32 cellular contexts compared by ENCODE assay signal in genomic region chr10:125548878-125549277, GRCh38.
"Had no signal": no experiment of that assay in that cellular context is flagged by ENCODE, and none has a peak within 500 bp of the region (broad histone marks: within the 10 kb centered on the region; RNA-seq: fewer than 3 reads in every experiment).

No MANE protein-coding gene starts in this region.

- H3K9me3 ChIP-seq: adrenal gland, colonic mucosa had no signal

- H3K9me3 Mint-ChIP-seq: activated B cell treated with CpG ODN at 0.5 μM for 24 hours; activated naive CD4-positive, alpha-beta T cell treated with anti-CD3 and anti-CD28 coated beads, Interleukin-2, amount 50 U/mL, for 24 hours; activated naive CD8-positive, alpha-beta T cell treated with anti-CD3 and anti-CD28 coated beads, Interleukin-2, amount 50 U/mL, for 24 hours; activated T-cell treated with anti-CD3 and anti-CD28 coated beads, Interleukin-2, amount 50 U/mL, for 4 hours; activated T-helper 17 cell treated with anti-CD3 and anti-CD28 coated beads, Interleukin-2, amount 50 U/mL, for 72 hours; effector memory CD8-positive, alpha-beta T cell; T-helper 2 cell treated with Interferon-gamma antibody and Interleukin-4, amounts not matched to agents 5 μg/mL and 100 μg/mL, for 36 hours had no signal

- H3K4me3 ChIP-seq: adrenal gland, breast epithelium, cardiac muscle cell, colonic mucosa had no signal

- ATAC-seq: activated CD4-positive, CD25-positive, alpha-beta regulatory T cell treated with anti-CD3 and anti-CD28 coated beads, Interleukin-2, amount 50 U/mL, for 24 hours; activated CD8-positive, alpha-beta T cell treated with anti-CD3 and anti-CD28 coated beads for 36 hours; activated naive CD8-positive, alpha-beta T cell treated with anti-CD3 and anti-CD28 coated beads, Interleukin-2, amount 50 U/mL, for 24 hours; activated T-cell treated with anti-CD3 and anti-CD28 coated beads, Interleukin-2, amount 50 U/mL, for 4 hours; activated T-helper 17 cell treated with anti-CD3 and anti-CD28 coated beads, Interleukin-2, amount 50 U/mL, for 72 hours; effector memory CD8-positive, alpha-beta T cell; T-helper 17 cell had no signal

- H3K4me1 Mint-ChIP-seq: activated B cell treated with CpG ODN at 0.5 μM for 24 hours; activated naive CD4-positive, alpha-beta T cell treated with anti-CD3 and anti-CD28 coated beads, Interleukin-2, amount 50 U/mL, for 24 hours; activated naive CD8-positive, alpha-beta T cell treated with anti-CD3 and anti-CD28 coated beads for 36 hours; activated naive CD8-positive, alpha-beta T cell treated with anti-CD3 and anti-CD28 coated beads, Interleukin-2, amount 50 U/mL, for 24 hours; activated T-helper 17 cell treated with anti-CD3 and anti-CD28 coated beads, Interleukin-2, amount 50 U/mL, for 72 hours; T-helper 17 cell had no signal

- H3K27ac Mint-ChIP-seq: activated B cell treated with CpG ODN at 0.5 μM for 24 hours; activated CD8-positive, alpha-beta T cell treated with anti-CD3 and anti-CD28 coated beads for 36 hours; activated naive CD4-positive, alpha-beta T cell treated with anti-CD3 and anti-CD28 coated beads, Interleukin-2, amount 50 U/mL, for 24 hours; activated naive CD8-positive, alpha-beta T cell treated with anti-CD3 and anti-CD28 coated beads for 36 hours; activated naive CD8-positive, alpha-beta T cell treated with anti-CD3 and anti-CD28 coated beads, Interleukin-2, amount 50 U/mL, for 24 hours; activated T-helper 17 cell treated with anti-CD3 and anti-CD28 coated beads, Interleukin-2, amount 50 U/mL, for 72 hours; brain; effector memory CD8-positive, alpha-beta T cell; T-helper 17 cell; T-helper 2 cell treated with Interferon-gamma antibody and Interleukin-4, amounts not matched to agents 5 μg/mL and 100 μg/mL, for 36 hours had no signal

- H3K4me3 Mint-ChIP-seq: activated B cell treated with CpG ODN at 0.5 μM for 24 hours; activated CD8-positive, alpha-beta T cell treated with anti-CD3 and anti-CD28 coated beads for 36 hours; activated naive CD4-positive, alpha-beta T cell treated with anti-CD3 and anti-CD28 coated beads, Interleukin-2, amount 50 U/mL, for 24 hours; activated naive CD8-positive, alpha-beta T cell treated with anti-CD3 and anti-CD28 coated beads for 36 hours; activated naive CD8-positive, alpha-beta T cell treated with anti-CD3 and anti-CD28 coated beads, Interleukin-2, amount 50 U/mL, for 24 hours; activated T-cell treated with anti-CD3 and anti-CD28 coated beads, Interleukin-2, amount 50 U/mL, for 4 hours; activated T-helper 17 cell treated with anti-CD3 and anti-CD28 coated beads, Interleukin-2, amount 50 U/mL, for 72 hours; brain; effector memory CD8-positive, alpha-beta T cell; T-helper 17 cell; T-helper 2 cell treated with Interferon-gamma antibody and Interleukin-4, amounts not matched to agents 5 μg/mL and 100 μg/mL, for 36 hours had no signal

- H3K27me3 Mint-ChIP-seq: activated CD8-positive, alpha-beta T cell treated with anti-CD3 and anti-CD28 coated beads for 36 hours; activated naive CD8-positive, alpha-beta T cell treated with anti-CD3 and anti-CD28 coated beads, Interleukin-2, amount 50 U/mL, for 24 hours; activated T-helper 17 cell treated with anti-CD3 and anti-CD28 coated beads, Interleukin-2, amount 50 U/mL, for 72 hours; T-helper 17 cell had no signal

- H3K36me3 Mint-ChIP-seq: activated naive CD4-positive, alpha-beta T cell treated with anti-CD3 and anti-CD28 coated beads, Interleukin-2, amount 50 U/mL, for 24 hours; activated naive CD8-positive, alpha-beta T cell treated with anti-CD3 and anti-CD28 coated beads for 36 hours; brain had no signal

- DNase-seq: activated B cell treated with CpG ODN at 0.5 μM for 24 hours; activated CD4-positive, alpha-beta T cell treated with anti-CD3 and anti-CD28 coated beads for 48 hours; activated CD4-positive, alpha-beta T cell treated with anti-CD3 and anti-CD28 coated beads, Interleukin-2, amount 50 U/mL, for 1 hour; activated CD4-positive, alpha-beta T cell treated with anti-CD3 and anti-CD28 coated beads, Interleukin-2, amount 50 U/mL, for 48 hours; activated CD8-positive, alpha-beta memory T cell treated with anti-CD3 and anti-CD28 coated beads for 24 hours; activated CD8-positive, alpha-beta T cell treated with anti-CD3 and anti-CD28 coated beads for 36 hours; activated effector memory CD4-positive, alpha-beta T cell treated with Interleukin-2 at 50 U/mL for 16 hours; activated gamma-delta T cell treated with Interleukin-2 at 50 U/mL for 16 hours; activated naive CD4-positive, alpha-beta T cell treated with Interleukin-2 at 50 U/mL for 16 hours; activated naive CD8-positive, alpha-beta T cell treated with anti-CD3 and anti-CD28 coated beads for 36 hours; activated naive CD8-positive, alpha-beta T cell treated with anti-CD3 and anti-CD28 coated beads, Interleukin-2, amount 50 U/mL, for 24 hours; activated T-cell treated with anti-CD3 and anti-CD28 coated beads, Interleukin-2, amount 50 U/mL, for 4 hours; adrenal gland; amygdala; aorta; central memory CD4-positive, alpha-beta T cell; cerebellar nuclear complex; colonic mucosa; effector memory CD8-positive, alpha-beta T cell; foreskin fibroblast; T-helper 1 cell; T-helper 17 cell; T1000; WERI-Rb-1 had no signal

- H3K36me3 ChIP-seq: adrenal gland, breast epithelium, cardiac muscle cell, colonic mucosa, WERI-Rb-1 had no signal

- H3K27ac ChIP-seq: adrenal gland, breast epithelium, cardiac muscle cell, colonic mucosa, epithelial cell of prostate, WERI-Rb-1 had no signal

- H3K4me1 ChIP-seq: adrenal gland, breast epithelium, colonic mucosa had no signal

- H3K27me3 ChIP-seq: breast epithelium, cardiac muscle cell, colonic mucosa had no signal
